Comparison of ENCODE assay signal across 1 cellular context in the genomic region with DNA sequence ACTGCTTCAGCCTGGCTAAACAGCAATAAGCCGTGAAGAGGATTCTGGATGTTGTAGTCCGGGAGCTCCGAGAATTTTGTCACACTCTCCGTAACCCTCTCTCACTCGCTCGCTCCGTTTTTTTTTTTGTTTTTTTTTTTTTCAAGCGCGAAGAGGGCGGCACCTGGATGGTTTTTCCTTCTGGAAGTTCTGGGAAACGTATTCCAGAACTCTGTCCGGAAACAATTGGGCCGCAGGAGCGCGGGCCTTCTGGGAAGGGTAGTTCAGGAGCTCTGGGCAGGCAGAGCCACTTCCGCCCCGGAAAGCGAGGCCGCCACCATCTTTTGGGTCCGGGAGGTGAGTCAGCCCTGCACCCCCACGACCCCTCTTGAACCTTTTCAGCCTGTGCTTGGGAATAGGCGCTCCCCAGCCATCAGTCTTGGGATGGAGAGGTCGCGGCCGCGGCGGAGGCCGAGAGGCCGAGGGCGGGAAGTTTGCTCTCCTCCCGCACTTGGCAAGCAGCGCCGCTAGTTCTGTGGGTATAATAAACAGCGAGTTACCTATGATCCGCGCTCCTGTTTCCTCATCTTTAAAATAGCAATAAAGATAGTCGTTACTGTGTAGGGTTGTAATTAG.
TF ChIP-seq lines count a peak whose summit lies in the region.

ZNF227 (plus strand) TSS at position 283 of the 615 bp plus-strand sequence. CDS start 5,261 bp downstream, outside the sequence.

TF ChIP-seq in HEK293, 187 proteins besides CTCF, POLR2A, EP300 and RAD21 (continued from another document):
- TF ChIP-seq ZFHX2 (tag by site-specific recombination; conservative IDR thresholded peaks at IDR 0.05): no peak
- TF ChIP-seq, protein P1, sequence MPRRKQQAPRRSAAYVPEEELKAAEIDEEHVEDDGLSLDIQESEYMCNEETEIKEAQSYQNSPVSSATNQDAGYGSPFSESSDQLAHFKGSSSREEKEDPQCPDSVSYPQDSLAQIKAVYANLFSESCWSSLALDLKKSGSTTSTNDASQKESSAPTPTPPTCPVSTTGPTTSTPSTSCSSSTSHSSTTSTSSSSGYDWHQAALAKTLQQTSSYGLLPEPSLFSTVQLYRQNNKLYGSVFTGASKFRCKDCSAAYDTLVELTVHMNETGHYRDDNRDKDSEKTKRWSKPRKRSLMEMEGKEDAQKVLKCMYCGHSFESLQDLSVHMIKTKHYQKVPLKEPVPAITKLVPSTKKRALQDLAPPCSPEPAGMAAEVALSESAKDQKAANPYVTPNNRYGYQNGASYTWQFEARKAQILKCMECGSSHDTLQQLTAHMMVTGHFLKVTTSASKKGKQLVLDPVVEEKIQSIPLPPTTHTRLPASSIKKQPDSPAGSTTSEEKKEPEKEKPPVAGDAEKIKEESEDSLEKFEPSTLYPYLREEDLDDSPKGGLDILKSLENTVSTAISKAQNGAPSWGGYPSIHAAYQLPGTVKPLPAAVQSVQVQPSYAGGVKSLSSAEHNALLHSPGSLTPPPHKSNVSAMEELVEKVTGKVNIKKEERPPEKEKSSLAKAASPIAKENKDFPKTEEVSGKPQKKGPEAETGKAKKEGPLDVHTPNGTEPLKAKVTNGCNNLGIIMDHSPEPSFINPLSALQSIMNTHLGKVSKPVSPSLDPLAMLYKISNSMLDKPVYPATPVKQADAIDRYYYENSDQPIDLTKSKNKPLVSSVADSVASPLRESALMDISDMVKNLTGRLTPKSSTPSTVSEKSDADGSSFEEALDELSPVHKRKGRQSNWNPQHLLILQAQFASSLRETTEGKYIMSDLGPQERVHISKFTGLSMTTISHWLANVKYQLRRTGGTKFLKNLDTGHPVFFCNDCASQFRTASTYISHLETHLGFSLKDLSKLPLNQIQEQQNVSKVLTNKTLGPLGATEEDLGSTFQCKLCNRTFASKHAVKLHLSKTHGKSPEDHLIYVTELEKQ (tag by site-specific recombination; IDR thresholded peaks at IDR 0.05; ENCODE audit: borderline replicate concordance): no peak
- TF ChIP-seq KLF10 (tag by site-specific recombination; IDR thresholded peaks at IDR 0.05): no peak; the same call in 1 of the 2 replicates
- TF ChIP-seq ZNF654 (tag by site-specific recombination; IDR thresholded peaks at IDR 0.05; ENCODE audit: low read depth): 0 out of 2 replicates have a peak, but pooled peaks have one; percentile 2
- no peak for TF ChIP-seq ZNF324 (tag by site-specific recombination; IDR thresholded peaks at IDR 0.05)
- no peak for TF ChIP-seq HOXD13 (CRISPR knock-in tag; IDR thresholded peaks at IDR 0.05; ENCODE audit: borderline replicate concordance)
- no peak; the same call in 1 of the 2 replicates for TF ChIP-seq ZBTB8A (tag by site-specific recombination; IDR thresholded peaks at IDR 0.05)
- no peak for TF ChIP-seq REPIN1 (tag by site-specific recombination; IDR thresholded peaks at IDR 0.05; ENCODE audit: low read depth)
- TF ChIP-seq EGR2 (tag by site-specific recombination; IDR thresholded peaks at IDR 0.05; ENCODE audit: low read depth): no peak
- TF ChIP-seq YY1 (tag by site-specific recombination; IDR thresholded peaks at IDR 0.05): no peak; the same call in none of the 2 replicates
- TF ChIP-seq ZNF530 (tag by site-specific recombination; IDR thresholded peaks at IDR 0.05; ENCODE audit: low read depth): 0 out of 2 replicates have a peak, but pooled peaks have one; percentile 63
- TF ChIP-seq ZNF248 (tag by site-specific recombination; IDR thresholded peaks at IDR 0.05): no peak
- no peak for TF ChIP-seq SETDB1 (IDR thresholded peaks at IDR 0.05; ENCODE audit: insufficient read length, low read length)
- TF ChIP-seq IKZF3 (tag by site-specific recombination; IDR thresholded peaks at IDR 0.05): no peak
- peak; percentile 94; the same call in 1 of the 2 replicates for TF ChIP-seq ZNF610 (tag by site-specific recombination; IDR thresholded peaks at IDR 0.05; ENCODE audit: borderline replicate concordance)
- no peak for TF ChIP-seq GLIS2 (tag by site-specific recombination; IDR thresholded peaks at IDR 0.05)
- TF ChIP-seq ZNF426 (tag by site-specific recombination; IDR thresholded peaks at IDR 0.05): no peak
- TF ChIP-seq, protein P2, sequence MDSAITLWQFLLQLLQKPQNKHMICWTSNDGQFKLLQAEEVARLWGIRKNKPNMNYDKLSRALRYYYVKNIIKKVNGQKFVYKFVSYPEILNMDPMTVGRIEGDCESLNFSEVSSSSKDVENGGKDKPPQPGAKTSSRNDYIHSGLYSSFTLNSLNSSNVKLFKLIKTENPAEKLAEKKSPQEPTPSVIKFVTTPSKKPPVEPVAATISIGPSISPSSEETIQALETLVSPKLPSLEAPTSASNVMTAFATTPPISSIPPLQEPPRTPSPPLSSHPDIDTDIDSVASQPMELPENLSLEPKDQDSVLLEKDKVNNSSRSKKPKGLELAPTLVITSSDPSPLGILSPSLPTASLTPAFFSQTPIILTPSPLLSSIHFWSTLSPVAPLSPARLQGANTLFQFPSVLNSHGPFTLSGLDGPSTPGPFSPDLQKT (IDR thresholded peaks at IDR 0.05; ENCODE audit: borderline replicate concordance, low read depth, low read length): no peak
- TF ChIP-seq, protein P3, sequence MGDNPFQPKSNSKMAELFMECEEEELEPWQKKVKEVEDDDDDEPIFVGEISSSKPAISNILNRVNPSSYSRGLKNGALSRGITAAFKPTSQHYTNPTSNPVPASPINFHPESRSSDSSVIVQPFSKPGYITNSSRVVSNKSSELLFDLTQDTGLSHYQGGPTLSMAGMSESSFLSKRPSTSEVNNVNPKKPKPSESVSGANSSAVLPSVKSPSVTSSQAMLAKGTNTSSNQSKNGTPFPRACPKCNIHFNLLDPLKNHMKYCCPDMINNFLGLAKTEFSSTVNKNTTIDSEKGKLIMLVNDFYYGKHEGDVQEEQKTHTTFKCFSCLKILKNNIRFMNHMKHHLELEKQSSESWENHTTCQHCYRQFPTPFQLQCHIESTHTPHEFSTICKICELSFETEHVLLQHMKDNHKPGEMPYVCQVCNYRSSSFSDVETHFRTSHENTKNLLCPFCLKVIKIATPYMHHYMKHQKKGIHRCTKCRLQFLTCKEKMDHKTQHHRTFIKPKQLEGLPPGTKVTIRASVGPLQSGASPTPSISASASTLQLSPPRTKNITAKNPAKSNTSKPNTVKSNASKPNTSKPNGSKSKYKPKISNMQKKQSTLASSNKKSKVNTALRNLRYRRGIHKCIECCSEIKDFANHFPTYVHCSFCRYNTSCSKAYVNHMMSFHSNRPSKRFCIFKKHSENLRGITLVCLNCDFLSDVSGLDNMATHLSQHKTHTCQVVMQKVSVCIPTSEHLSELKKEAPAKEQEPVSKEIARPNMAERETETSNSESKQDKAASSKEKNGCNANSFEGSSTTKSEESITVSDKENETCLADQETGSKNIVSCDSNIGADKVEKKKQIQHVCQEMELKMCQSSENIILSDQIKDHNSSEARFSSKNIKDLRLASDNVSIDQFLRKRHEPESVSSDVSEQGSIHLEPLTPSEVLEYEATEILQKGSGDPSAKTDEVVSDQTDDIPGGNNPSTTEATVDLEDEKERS (tag by site-specific recombination; IDR thresholded peaks at IDR 0.05): no peak
- TF ChIP-seq MZF1 (tag by site-specific recombination; IDR thresholded peaks at IDR 0.05; ENCODE audit: borderline replicate concordance): no peak; the same call in 1 of the 2 replicates
- TF ChIP-seq, protein P4, sequence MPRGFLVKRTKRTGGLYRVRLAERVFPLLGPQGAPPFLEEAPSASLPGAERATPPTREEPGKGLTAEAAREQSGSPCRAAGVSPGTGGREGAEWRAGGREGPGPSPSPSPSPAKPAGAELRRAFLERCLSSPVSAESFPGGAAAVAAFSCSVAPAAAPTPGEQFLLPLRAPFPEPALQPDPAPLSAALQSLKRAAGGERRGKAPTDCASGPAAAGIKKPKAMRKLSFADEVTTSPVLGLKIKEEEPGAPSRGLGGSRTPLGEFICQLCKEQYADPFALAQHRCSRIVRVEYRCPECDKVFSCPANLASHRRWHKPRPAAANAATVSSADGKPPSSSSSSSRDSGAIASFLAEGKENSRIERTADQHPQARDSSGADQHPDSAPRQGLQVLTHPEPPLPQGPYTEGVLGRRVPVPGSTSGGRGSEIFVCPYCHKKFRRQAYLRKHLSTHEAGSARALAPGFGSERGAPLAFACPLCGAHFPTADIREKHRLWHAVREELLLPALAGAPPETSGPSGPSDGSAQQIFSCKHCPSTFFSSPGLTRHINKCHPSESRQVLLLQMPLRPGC (tag by site-specific recombination; IDR thresholded peaks at IDR 0.05): no peak; the same call in 1 of the 2 replicates
- TF ChIP-seq SCRT2 (tag by site-specific recombination; IDR thresholded peaks at IDR 0.05): no peak
- no peak for TF ChIP-seq SCRT1 (tag by site-specific recombination; IDR thresholded peaks at IDR 0.05; ENCODE audit: borderline replicate concordance)
- no peak; the same call in 1 of the 2 replicates for TF ChIP-seq KLF9 (tag by site-specific recombination; IDR thresholded peaks at IDR 0.05; ENCODE audit: low read depth)
- TF ChIP-seq, protein P5, sequence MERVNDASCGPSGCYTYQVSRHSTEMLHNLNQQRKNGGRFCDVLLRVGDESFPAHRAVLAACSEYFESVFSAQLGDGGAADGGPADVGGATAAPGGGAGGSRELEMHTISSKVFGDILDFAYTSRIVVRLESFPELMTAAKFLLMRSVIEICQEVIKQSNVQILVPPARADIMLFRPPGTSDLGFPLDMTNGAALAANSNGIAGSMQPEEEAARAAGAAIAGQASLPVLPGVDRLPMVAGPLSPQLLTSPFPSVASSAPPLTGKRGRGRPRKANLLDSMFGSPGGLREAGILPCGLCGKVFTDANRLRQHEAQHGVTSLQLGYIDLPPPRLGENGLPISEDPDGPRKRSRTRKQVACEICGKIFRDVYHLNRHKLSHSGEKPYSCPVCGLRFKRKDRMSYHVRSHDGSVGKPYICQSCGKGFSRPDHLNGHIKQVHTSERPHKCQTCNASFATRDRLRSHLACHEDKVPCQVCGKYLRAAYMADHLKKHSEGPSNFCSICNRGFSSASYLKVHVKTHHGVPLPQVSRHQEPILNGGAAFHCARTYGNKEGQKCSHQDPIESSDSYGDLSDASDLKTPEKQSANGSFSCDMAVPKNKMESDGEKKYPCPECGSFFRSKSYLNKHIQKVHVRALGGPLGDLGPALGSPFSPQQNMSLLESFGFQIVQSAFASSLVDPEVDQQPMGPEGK (tag by site-specific recombination; IDR thresholded peaks at IDR 0.05): no peak; the same call in 1 of the 2 replicates
- TF ChIP-seq ZNF639 (tag by site-specific recombination; IDR thresholded peaks at IDR 0.05): no peak; the same call in 1 of the 2 replicates
